Comparison of ENCODE assay signal across 9 cellular contexts in the genomic region with DNA sequence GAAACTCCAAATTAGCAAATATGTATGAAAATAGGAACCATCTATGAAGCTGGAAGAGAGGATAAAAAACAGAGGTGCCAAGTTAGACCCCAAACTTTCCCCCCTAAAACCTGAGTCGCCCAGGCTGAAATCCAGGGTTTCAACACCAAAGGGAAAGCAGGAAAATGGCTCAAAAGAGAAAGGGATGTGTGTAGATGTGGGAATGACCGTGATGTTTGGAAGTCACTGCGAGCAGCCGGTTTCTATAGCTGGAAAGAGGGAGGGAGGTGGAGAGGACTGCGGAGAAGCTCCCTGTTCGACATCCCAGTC. TPM values are rescaled to one million over a fixed set of nuclear protein-coding genes. Genes with fewer than 3 reads are reported as not detected.
DNase-seq lines count a peak whose midpoint lies in the region; ATAC-seq and TF ChIP-seq lines count a peak whose summit lies in the region.
"Had no signal": no experiment of that assay in that cellular context is flagged by ENCODE, and none has a peak within 500 bp of the region (broad histone marks: within the 10 kb centered on the region; RNA-seq: fewer than 3 reads in every experiment).

No MANE protein-coding gene starts in this region.

- H2BK120ac ChIP-seq in neuronal stem cell (ENCODE audit: low read depth, low read length) = no peak overlapping the region

- TF ChIP-seq CTCF in epithelial cell of esophagus (IDR thresholded peaks at IDR 0.05; ENCODE audit: insufficient read depth, low read depth, low read length, missing control alignments) (no peak), foreskin keratinocyte (conservative IDR thresholded peaks at IDR 0.05) (no peak)

- H2AK5ac ChIP-seq in neuronal stem cell (ENCODE audit: low read depth, low read length) = no peak overlapping the region

- no peak overlapping the region for H4K8ac ChIP-seq in neuronal stem cell (ENCODE audit: low read depth, low read length)

- H3K36me3 ChIP-seq in BLaER1 = peaks cover 28% of the 10 kb centered on the region; the same call in 1 of the 2 replicates
- H3K36me3 ChIP-seq in NT2/D1 (ENCODE audit: insufficient read depth, insufficient read length, low read length) = peaks cover 21% of the 10 kb centered on the region
- H3K36me3 ChIP-seq in neuronal stem cell (replicated peaks in 1 of 2; ENCODE audit: control insufficient read depth in 2 of 2, insufficient read depth in 2 of 2, low read length in 2 of 2) = peaks cover 16 to 38% of the 10 kb centered on the region in 2 donors

- H2BK15ac ChIP-seq in neuronal stem cell (ENCODE audit: low read length) = no peak overlapping the region

- peak overlapping the region; percentile 58 for H2AFZ ChIP-seq in neuronal stem cell (ENCODE audit: low read length)

- peaks cover 7% of the 10 kb centered on the region; the same call in 1 of the 2 replicates for H4K20me1 ChIP-seq in BLaER1

- ATAC-seq in GM21526 (IDR thresholded peaks at IDR 0.05; ENCODE audit: low FRiP score, unreplicated experiment) (no peak), foreskin keratinocyte (no peak)

- H3K4me2 ChIP-seq in BLaER1 = peak overlapping the region; percentile 87
- peak overlapping the region; percentile 93 for H3K4me2 ChIP-seq in neuronal stem cell (ENCODE audit: insufficient read depth, low read length, poor library complexity, severe bottlenecking)

- WGBS in neuronal stem cell (ENCODE audit: extremely low coverage in 2 of 2, insufficient read length in 2 of 2, insufficient replicate concordance in 1 of 2), 2 donors = no CpG with 5 or more reads among the region's 6 CpGs

- peak overlapping the region; percentile 96 for H3K18ac ChIP-seq in neuronal stem cell (ENCODE audit: low read length)

- no peak overlapping the region for H3K4ac ChIP-seq in neuronal stem cell (ENCODE audit: low read length)

- H3K4me1 ChIP-seq in BLaER1 = peaks cover 35% of the 10 kb centered on the region
- peaks cover 5% of the 10 kb centered on the region for H3K4me1 ChIP-seq in NT2/D1 (ENCODE audit: insufficient read depth, insufficient read length)
- H3K4me1 ChIP-seq in neuronal stem cell (ENCODE audit: control insufficient read depth in 2 of 2, insufficient read depth in 1 of 2, low read depth in 1 of 2, low read length in 2 of 2) = peaks cover 15 to 46% of the 10 kb centered on the region in 2 donors
- H3K4me1 ChIP-seq in foreskin keratinocyte = no peaks in the 10 kb centered on the region

- DNase-seq in NT2/D1 (ENCODE audit: low read depth, low spot score) (no peak), epithelial cell of esophagus (ENCODE audit: low read depth) (no peak), neuronal stem cell (ENCODE audit: low spot score) (no peak), cerebellum (ENCODE audit: low spot score) (no peak), NCI-H1694 treated with DMSO at 0.1 percent for 48 hours (lab: John Stamatoyannopoulos, UW) (no peak), foreskin keratinocyte (no peak)
- DNase-seq: SHP77 had no signal

- no peak overlapping the region for H2BK5ac ChIP-seq in neuronal stem cell (ENCODE audit: low read length)

- no peak overlapping the region for H4K91ac ChIP-seq in neuronal stem cell (ENCODE audit: low read depth, low read length, poor library complexity)

- no peak overlapping the region for H3K14ac ChIP-seq in neuronal stem cell (ENCODE audit: low read length)

- peak overlapping the region; percentile 66 for H3K23ac ChIP-seq in neuronal stem cell (ENCODE audit: low read depth, low read length, poor library complexity)

- no peak overlapping the region for H2BK12ac ChIP-seq in neuronal stem cell (ENCODE audit: low read length)

- H3K27ac ChIP-seq in BLaER1 (peak overlapping the region; percentile 12; the same call in 1 of the 2 replicates), neuronal stem cell (replicated peaks; ENCODE audit: low read length) (no peak overlapping the region), foreskin keratinocyte (no peak overlapping the region)

- no peaks in the 10 kb centered on the region for H3K9me3 ChIP-seq in BLaER1
- H3K9me3 ChIP-seq in NT2/D1 (ENCODE audit: insufficient read depth, low read length) = no peaks in the 10 kb centered on the region
- no peaks in the 10 kb centered on the region for H3K9me3 ChIP-seq in neuronal stem cell (replicated peaks in 1 of 2; ENCODE audit: control insufficient read depth in 2 of 2, insufficient read depth in 1 of 2, low read depth in 1 of 2, low read length in 2 of 2)

- peaks cover 43% of the 10 kb centered on the region for H3K27me3 ChIP-seq in BLaER1
- H3K27me3 ChIP-seq in NT2/D1 (ENCODE audit: insufficient read depth, insufficient read length) = peaks cover 71% of the 10 kb centered on the region
- peaks cover 0 to 26% (median 0%) of the 10 kb centered on the region in 3 experiments for H3K27me3 ChIP-seq in neuronal stem cell (ENCODE audit: control insufficient read depth in 3 of 3, insufficient read depth in 3 of 3, low read depth in 1 of 3, low read length in 3 of 3)
- peaks cover 7% of the 10 kb centered on the region for H3K27me3 ChIP-seq in foreskin keratinocyte

- H3K4me3 ChIP-seq in BLaER1 (peak overlapping the region; percentile 65), NT2/D1 (ENCODE audit: insufficient read length, low read depth) (peak overlapping the region; percentile 51), epithelial cell of esophagus (ENCODE audit: low read length) (peak overlapping the region; percentile 58), neuronal stem cell (ENCODE audit: low read length in 2 of 2) (peak overlapping the region; percentile 24 to 83)

- peak overlapping the region; percentile 65 for H3K9ac ChIP-seq in BLaER1
- H3K9ac ChIP-seq in NT2/D1 (ENCODE audit: insufficient read length, low read depth) = peak overlapping the region; percentile 80
- peak overlapping the region; percentile 87 for H3K9ac ChIP-seq in neuronal stem cell (ENCODE audit: low read depth, low read length, poor library complexity)

- H3K79me1 ChIP-seq in neuronal stem cell (ENCODE audit: low read depth, low read length) = peaks cover 4% of the 10 kb centered on the region

RNA-seq across cellular contexts. Expression of gene RING1, which starts 4.5 kb away (rescaled TPM):
- 47.3 TPM for polyA plus RNA-seq in neuronal stem cell (2013, experiment 1 of 2)
- 47.9 TPM for polyA plus RNA-seq in neuronal stem cell (2013, experiment 2 of 2)
- total RNA-seq in cerebellum (15.2 TPM), foreskin keratinocyte (35.3 and 37.1 TPM in 2 replicates)
- 47.6 and 48.9 TPM in 2 replicates for polyA plus RNA-seq in foreskin keratinocyte

RNA-seq across cellular contexts. Expression of gene HSD17B8, which starts 8.4 kb away (rescaled TPM):
- polyA plus RNA-seq in neuronal stem cell (2013, experiment 1 of 2) = 8.2 TPM
- polyA plus RNA-seq in neuronal stem cell (2013, experiment 2 of 2) = 8.3 TPM
- total RNA-seq in cerebellum = 2.4 TPM
- total RNA-seq in foreskin keratinocyte = 16.7 and 18.2 TPM in 2 replicates
- polyA plus RNA-seq in foreskin keratinocyte = 24.1 and 26.2 TPM in 2 replicates

RNA-seq across cellular contexts. Expression of gene SLC39A7, which starts 12.1 kb away (rescaled TPM):
- polyA plus RNA-seq in neuronal stem cell (2013, experiment 1 of 2) = 42.0 TPM
- polyA plus RNA-seq in neuronal stem cell (2013, experiment 2 of 2) = 40.1 TPM
- total RNA-seq in cerebellum (30.8 TPM), foreskin keratinocyte (72.4 TPM in 2 replicates)
- polyA plus RNA-seq in foreskin keratinocyte = 93.2 and 101 TPM in 2 replicates

RNA-seq across cellular contexts. Expression of gene RXRB, which starts 12.3 kb away (rescaled TPM):
- 18.7 TPM for polyA plus RNA-seq in neuronal stem cell (2013, experiment 1 of 2)
- polyA plus RNA-seq in neuronal stem cell (2013, experiment 2 of 2) = 18.1 TPM
- 23.2 TPM for total RNA-seq in cerebellum
- total RNA-seq in foreskin keratinocyte = 18.3 and 23.3 TPM in 2 replicates
- polyA plus RNA-seq in foreskin keratinocyte = 23.4 and 27.8 TPM in 2 replicates

RNA-seq across cellular contexts. Expression of gene COL11A2, which starts 20.5 kb away (rescaled TPM):
- 0.86 TPM for polyA plus RNA-seq in neuronal stem cell (2013, experiment 1 of 2)
- polyA plus RNA-seq in neuronal stem cell (2013, experiment 2 of 2) = 0.82 TPM
- total RNA-seq in cerebellum = 1.9 TPM
- total RNA-seq in foreskin keratinocyte = 0.07 and 0.18 TPM in 2 replicates
- polyA plus RNA-seq in foreskin keratinocyte = 0.13 and 0.16 TPM in 2 replicates
